In the genomic region with DNA sequence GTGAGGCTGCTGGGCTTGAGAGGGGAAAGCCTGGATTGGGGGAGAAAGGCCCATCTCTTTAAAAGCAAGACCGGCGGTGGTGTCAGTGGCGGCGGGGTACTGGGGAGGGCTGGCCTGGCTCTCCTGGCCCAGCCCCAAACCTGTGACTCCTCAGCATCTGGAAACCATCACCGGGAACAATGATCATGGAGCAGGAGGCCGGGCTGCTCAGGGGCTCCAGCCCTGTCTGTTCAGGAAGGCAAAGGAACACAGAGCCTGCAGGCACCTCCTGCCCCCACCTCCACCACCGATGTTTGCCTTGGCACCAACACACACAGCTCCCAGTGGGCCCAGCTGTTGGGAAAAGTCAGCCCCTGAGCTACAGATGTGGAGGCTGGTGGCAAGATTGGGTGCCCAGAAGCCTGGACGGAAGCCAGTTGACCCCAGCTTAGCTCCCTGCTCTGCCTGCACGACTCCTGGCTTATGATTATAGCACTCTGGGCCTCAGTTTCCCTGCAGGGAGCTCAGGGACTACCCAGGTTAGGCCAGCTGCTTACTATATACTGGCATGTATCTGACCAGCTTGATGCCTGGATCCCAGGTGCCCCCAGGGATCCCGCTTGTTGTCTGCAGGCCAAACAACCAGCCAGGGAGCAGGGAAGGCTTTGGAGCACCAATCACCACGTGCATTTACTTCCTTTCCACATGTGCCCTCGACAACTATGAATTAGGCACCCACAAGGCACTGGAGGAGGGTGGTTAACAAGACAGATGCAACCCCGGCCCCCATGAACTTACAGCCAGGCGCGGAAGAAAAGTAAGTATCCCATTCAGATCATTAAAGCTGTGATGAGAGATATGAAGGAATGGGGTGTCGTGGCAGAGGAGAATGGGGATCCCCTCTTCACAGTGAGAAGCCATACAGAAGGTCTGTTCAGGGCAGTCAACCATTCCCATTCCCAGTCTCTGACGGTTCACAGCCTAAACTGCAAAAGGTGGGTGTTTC, we compare ENCODE assay signal across 9 cellular contexts. TPM values are rescaled to one million over a fixed set of nuclear protein-coding genes. Genes with fewer than 3 reads are reported as not detected.
DNase-seq lines count a peak whose midpoint lies in the region; ATAC-seq and TF ChIP-seq lines count a peak whose summit lies in the region.
"Had no signal": no experiment of that assay in that cellular context is flagged by ENCODE, and none has a peak within 500 bp of the region (broad histone marks: within the 10 kb centered on the region; RNA-seq: fewer than 3 reads in every experiment).

No MANE protein-coding gene starts in this region.

- H3K9me3 ChIP-seq in trophoblast cell (ENCODE audit: insufficient read depth, low read depth, low read length), result no peaks in the 10 kb centered on the region
- no peaks in the 10 kb centered on the region for H3K9me3 ChIP-seq in OCI-LY7 (ENCODE audit: low read length)

- H3K9me2 ChIP-seq in OCI-LY7 (ENCODE audit: insufficient read depth, low read length), result no peaks in the 10 kb centered on the region

- H4K20me1 ChIP-seq in OCI-LY7 (ENCODE audit: insufficient read depth, low read length), result no peaks in the 10 kb centered on the region

- H4K91ac ChIP-seq in trophoblast cell (ENCODE audit: low read depth, low read length), result no peak overlapping the region

- no peaks in the 10 kb centered on the region for H3K27me3 ChIP-seq in trophoblast cell (ENCODE audit: insufficient read depth, low read length)

- no peak overlapping the region for H2AK5ac ChIP-seq in trophoblast cell (ENCODE audit: low read length)

- no peak overlapping the region for H3K4ac ChIP-seq in trophoblast cell (ENCODE audit: low read depth, low read length)

- no peak overlapping the region for H2AFZ ChIP-seq in trophoblast cell (ENCODE audit: insufficient read depth, low read length, poor library complexity)
- H2AFZ ChIP-seq in OCI-LY7 (ENCODE audit: low read length), result no peak overlapping the region

- peak; percentile 29 for ATAC-seq in Right ventricle myocardium superior (ENCODE audit: poor library complexity)
- ATAC-seq in HG02588 (IDR thresholded peaks at IDR 0.05; ENCODE audit: unreplicated experiment), result no peak
- no peak for ATAC-seq in HG02852 (IDR thresholded peaks at IDR 0.05; ENCODE audit: unreplicated experiment)

- H4K8ac ChIP-seq in trophoblast cell (ENCODE audit: low read depth, low read length), result no peak overlapping the region

- no peak overlapping the region for H3K14ac ChIP-seq in trophoblast cell (ENCODE audit: low read length)

- H4K12ac ChIP-seq in trophoblast cell (ENCODE audit: low read depth, low read length), result no peak overlapping the region

- no peak overlapping the region for H3K23ac ChIP-seq in trophoblast cell (ENCODE audit: low read length)

- no peak overlapping the region for H3K4me3 ChIP-seq in AG10803 (ENCODE audit: low read length)
- no peak overlapping the region for H3K4me3 ChIP-seq in trophoblast cell (ENCODE audit: low read depth, low read length)
- H3K4me3 ChIP-seq in OCI-LY7 (ENCODE audit: low read depth, low read length, poor library complexity, severe bottlenecking), result no peak overlapping the region

- peak overlapping the region; percentile 4 for H2BK120ac ChIP-seq in trophoblast cell (ENCODE audit: insufficient read depth, low read length, poor library complexity)

- H3K79me2 ChIP-seq in trophoblast cell (ENCODE audit: control insufficient read depth, insufficient read depth, low read length, poor library complexity) (no peaks in the 10 kb centered on the region), OCI-LY7 (ENCODE audit: insufficient read depth, low read depth, low read length) (no peaks in the 10 kb centered on the region)

- no peak overlapping the region for H3K4me2 ChIP-seq in trophoblast cell (ENCODE audit: low read length)
- no peak overlapping the region for H3K4me2 ChIP-seq in OCI-LY7 (ENCODE audit: low read length)

- peaks cover 37 to 40% of the 10 kb centered on the region in 2 experiments for H3K4me1 ChIP-seq in trophoblast cell (ENCODE audit: control insufficient read depth in 1 of 2, insufficient read depth in 2 of 2, low read length in 2 of 2)
- H3K4me1 ChIP-seq in OCI-LY7 (ENCODE audit: insufficient read depth, low read length, poor library complexity, severe bottlenecking), result peaks cover 3% of the 10 kb centered on the region

- BruUV-seq in OCI-LY7 (replicated peaks; lab: Mats Ljungman, UMichigan), result no TSS peak

- intact Hi-C loops in Right ventricle myocardium superior (cut with DNase I), result no loop called here
- intact Hi-C loops in OCI-LY7 (cut with micrococcal nuclease; ENCODE audit: unreplicated experiment), result no loop called here

- no peak for TF ChIP-seq CTCF in AG10803 (conservative IDR thresholded peaks at IDR 0.05; ENCODE audit: low read length)
- no peak for TF ChIP-seq CTCF in OCI-LY7 (conservative IDR thresholded peaks at IDR 0.05; ENCODE audit: low read length)

- no peak overlapping the region for H3K9ac ChIP-seq in trophoblast cell (ENCODE audit: low read length)

- no peak overlapping the region for H2BK5ac ChIP-seq in trophoblast cell (ENCODE audit: low read depth, low read length, poor library complexity)

- H3K79me1 ChIP-seq in trophoblast cell (ENCODE audit: low read length), result peaks cover 5% of the 10 kb centered on the region

- DNase-seq in AG10803 (ENCODE audit: low read depth) (peak; percentile 79), amniotic stem cell (lab: John Stamatoyannopoulos, UW) (peak; percentile 25), Right ventricle myocardium superior (peak; percentile 62), trophoblast cell (no peak), OCI-LY7 (ENCODE audit: low spot score) (no peak)
- no peak for DNase-seq in activated CD4-positive, alpha-beta T cell treated with anti-CD3 and anti-CD28 coated beads, Interleukin-2, amount 50 U/mL, for 48 hours
- DNase-seq: retina had no signal

- H2BK12ac ChIP-seq in trophoblast cell (ENCODE audit: low read length), result no peak overlapping the region

- H3K18ac ChIP-seq in trophoblast cell (ENCODE audit: low read length), result no peak overlapping the region

- no CpG with 5 or more reads among the region's 17 CpGs for WGBS in trophoblast cell (ENCODE audit: extremely low coverage, insufficient coverage, insufficient read length)

- no peaks in the 10 kb centered on the region for H3K36me3 ChIP-seq in trophoblast cell (ENCODE audit: control insufficient read depth in 1 of 2, insufficient read depth in 2 of 2, low read length in 2 of 2)
- no peaks in the 10 kb centered on the region for H3K36me3 ChIP-seq in OCI-LY7 (ENCODE audit: insufficient read depth, low read length)

- no peak overlapping the region for H3K27ac ChIP-seq in trophoblast cell (ENCODE audit: low read depth, low read length)
- H3K27ac ChIP-seq in OCI-LY7 (ENCODE audit: low read depth, low read length, poor library complexity, severe bottlenecking), result no peak overlapping the region

- CTCF ChIA-PET in OCI-LY7 (lab: Charles Lee; ENCODE audit: unreplicated experiment), result no interaction called here

- POLR2A ChIA-PET in OCI-LY7 (lab: Charles Lee), result no interaction called here

RNA-seq across cellular contexts. Expression of a gene that starts 37.3 kb away (rescaled TPM):
- total RNA-seq in Right ventricle myocardium superior, result 53.3 TPM
- 2.8 and 3.0 TPM in 2 replicates for polyA plus RNA-seq in trophoblast cell (2013)
- total RNA-seq in OCI-LY7 (2014; rRNA removed; shearing (Covaris generic)), result 0.95 and 0.98 TPM in 2 replicates
- total RNA-seq in OCI-LY7 (2022), result 2.2 and 3.7 TPM in 2 replicates

Comparison
In these comparisons a context has a peak if more than half of its experiments do, and no peak if none do; other contexts are left out.
1. DNase-seq: peak in AG10803 (single experiment), amniotic stem cell (single experiment) and Right ventricle myocardium superior (single experiment); none in trophoblast cell (0 of 2), OCI-LY7 (single experiment) and activated CD4-positive, alpha-beta T cell treated with anti-CD3 and anti-CD28 coated beads, Interleukin-2, amount 50 U/mL, for 48 hours (0 of 2).
2. RNA of a gene that starts 37.3 kb away (total RNA-seq): 53.3 TPM in Right ventricle myocardium superior (single experiment); 0.95 to 3.7 TPM in OCI-LY7; every median in the first group is over 10 times any median in the second.